8 cellular contexts compared by ENCODE assay signal in the genomic region with DNA sequence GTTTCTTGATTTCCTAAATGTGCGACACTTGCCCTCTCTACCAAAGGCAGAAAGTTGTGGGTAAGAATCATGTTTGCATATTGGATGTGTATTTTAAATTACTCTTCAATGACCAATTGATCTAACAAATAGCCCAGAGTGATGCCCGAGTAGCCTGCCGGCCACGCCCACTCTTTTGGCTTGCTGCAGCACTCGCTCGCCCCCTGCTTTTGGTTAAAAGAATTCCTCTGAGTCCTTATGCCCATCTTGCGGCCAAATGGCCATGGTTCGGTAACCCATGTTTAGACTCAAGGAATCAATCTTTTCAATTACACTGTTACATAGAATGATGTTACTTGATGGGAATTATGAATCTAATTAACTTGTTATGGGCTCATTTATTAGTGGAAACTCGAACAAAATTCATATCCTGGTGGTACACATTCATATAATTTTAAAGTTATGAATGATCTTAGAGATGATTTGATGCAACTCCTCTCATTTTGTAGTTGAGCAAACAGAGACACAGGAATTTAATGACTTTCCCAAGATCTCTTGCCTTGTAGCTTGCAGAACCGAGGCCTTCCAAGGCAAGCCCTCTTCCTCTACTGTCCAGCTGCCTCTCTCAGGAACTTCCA. TPM values are rescaled to one million over a fixed set of nuclear protein-coding genes. Genes with fewer than 3 reads are reported as not detected.
DNase-seq lines count a peak whose midpoint lies in the region; ATAC-seq and TF ChIP-seq lines count a peak whose summit lies in the region.

No MANE protein-coding gene starts in this region.

- H3F3A ChIP-seq in smooth muscle cell (ENCODE audit: low read depth) = no peaks in the 10 kb centered on the region

- H3K36me3 ChIP-seq in smooth muscle cell (ENCODE audit: low read depth) = no peaks in the 10 kb centered on the region

- no peak overlapping the region for H3K4me2 ChIP-seq in smooth muscle cell

- H3K4me1 ChIP-seq in smooth muscle cell (ENCODE audit: low read depth) = no peaks in the 10 kb centered on the region

- in situ Hi-C loops in SK-MEL-5 (cut with HindIII; ENCODE audit: low pct_unique_long_range_greater_than_20kb, low sequenced_read_pairs) = no loop called here

- H3K9ac ChIP-seq in smooth muscle cell (ENCODE audit: low read depth) = no peak overlapping the region

- peak; percentile 51 for TF ChIP-seq CTCF in smooth muscle cell (IDR thresholded peaks at IDR 0.05; ENCODE audit: borderline replicate concordance, insufficient read depth, poor library complexity, severe bottlenecking)

- no peak overlapping the region for H2AFZ ChIP-seq in smooth muscle cell (ENCODE audit: low read depth)

- H3K27ac ChIP-seq in smooth muscle cell (ENCODE audit: low read depth) = no peak overlapping the region

- H4K20me1 ChIP-seq in smooth muscle cell (ENCODE audit: low read depth) = no peaks in the 10 kb centered on the region

- no peaks in the 10 kb centered on the region for H3K9me3 ChIP-seq in smooth muscle cell (replicated peaks; ENCODE audit: low read depth)

- no peaks in the 10 kb centered on the region for H3K79me2 ChIP-seq in smooth muscle cell (ENCODE audit: low read depth)

- 36% methylated on average over 10 of the region's 10 CpGs for WGBS in smooth muscle cell (ENCODE audit: low lambda C conversion rate)

- peak; percentile 96 for ATAC-seq in GM19372 (IDR thresholded peaks at IDR 0.05; ENCODE audit: low read depth, unreplicated experiment)
- ATAC-seq in HG03139 (IDR thresholded peaks at IDR 0.05; ENCODE audit: unreplicated experiment) = peak; percentile 90

- peak; percentile 16 for DNase-seq in GM04504 (ENCODE audit: low read depth)
- DNase-seq in SK-MEL-5 (ENCODE audit: low read depth, low spot score) = peak; percentile 77
- peak; percentile 21 for DNase-seq in fibroblast of peridontal ligament (ENCODE audit: extremely low read depth)
- DNase-seq in smooth muscle cell (lab: John Stamatoyannopoulos, UW; ENCODE audit: unreplicated experiment) = no peak
- no peak for DNase-seq in NCI-H446 treated with DMSO at 0.1 percent for 48 hours (lab: John Stamatoyannopoulos, UW)
- no peak for DNase-seq in D341Med (ENCODE audit: low spot score)

- no peaks in the 10 kb centered on the region for H3K27me3 ChIP-seq in smooth muscle cell (ENCODE audit: low read depth)

- H3K4me3 ChIP-seq in smooth muscle cell = no peak overlapping the region

RNA-seq across cellular contexts. Expression of gene PPIC, which starts 36.5 kb away (rescaled TPM):
- 16.6 and 20.1 TPM in 2 replicates for total RNA-seq in SK-MEL-5 (2014; rRNA removed; shearing (Covaris generic))
- 44.8 and 47.3 TPM in 2 replicates for polyA plus RNA-seq in SK-MEL-5 (2015; cell fraction: cytosol; rRNA removed)
- 16.7 and 16.8 TPM in 2 replicates for polyA plus RNA-seq in SK-MEL-5 (2015; cell fraction: nucleus; rRNA removed)
- 119 and 145 TPM in 2 replicates for total RNA-seq in smooth muscle cell
- polyA plus RNA-seq in smooth muscle cell = 300 and 331 TPM in 2 replicates

Comparison
In these comparisons a context has a peak if more than half of its experiments do, and no peak if none do; other contexts are left out.
1. DNase-seq: peak in GM04504 (single experiment), SK-MEL-5 (single experiment) and fibroblast of peridontal ligament (single experiment); none in smooth muscle cell (single experiment), NCI-H446 treated with DMSO at 0.1 percent for 48 hours (single experiment) and D341Med (single experiment).